Comparison of ENCODE assay signal across 9 cellular contexts in the genomic region with DNA sequence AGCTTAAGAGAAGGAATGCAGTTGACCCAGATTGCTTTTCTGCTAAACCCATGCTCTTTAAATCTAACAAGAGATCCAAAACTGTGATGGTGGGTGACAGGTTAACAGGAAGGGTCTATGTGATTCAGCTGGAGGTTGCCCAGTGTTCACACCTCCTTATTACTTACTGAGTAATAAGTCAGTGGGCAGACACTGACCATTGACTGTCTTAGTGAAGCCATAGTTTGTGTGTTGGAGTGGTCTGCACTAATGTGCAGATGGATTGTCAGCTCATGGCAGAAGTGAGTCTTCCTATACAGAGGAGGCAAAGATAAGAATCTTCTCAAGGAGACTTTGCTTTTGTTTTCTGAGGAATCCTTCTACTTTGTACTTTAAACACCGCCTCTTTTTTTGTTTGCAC. TPM values are rescaled to one million over a fixed set of nuclear protein-coding genes. Genes with fewer than 3 reads are reported as not detected.
DNase-seq lines count a peak whose midpoint lies in the region; ATAC-seq and TF ChIP-seq lines count a peak whose summit lies in the region.
"Had no signal": no experiment of that assay in that cellular context is flagged by ENCODE, and none has a peak within 500 bp of the region (broad histone marks: within the 10 kb centered on the region; RNA-seq: fewer than 3 reads in every experiment).

No MANE protein-coding gene starts in this region.

- peak overlapping the region; percentile 94 for H3K27ac Mint-ChIP-seq in activated naive CD8-positive, alpha-beta T cell

- H3K27ac ChIP-seq in tibial nerve, result peak overlapping the region in 3 of 4 donors; percentile 55 to 95 (median 92)

- H3K27me3 Mint-ChIP-seq in activated T-cell treated with anti-CD3 and anti-CD28 coated beads, Interleukin-2, amount 50 U/mL, for 4 hours (ENCODE audit: low read depth), result no peaks in the 10 kb centered on the region
- H3K27me3 Mint-ChIP-seq in activated naive CD8-positive, alpha-beta T cell, result no peaks in the 10 kb centered on the region

- no peak for TF ChIP-seq POLR2A in tibial nerve (IDR thresholded peaks at IDR 0.05)

- TF ChIP-seq CTCF in tibial nerve (IDR thresholded peaks at IDR 0.05), result no peak

- no peak for DNase-seq in activated T-cell treated with anti-CD3 and anti-CD28 coated beads, Interleukin-2, amount 50 U/mL, for 4 hours
- DNase-seq in activated T-cell treated with anti-CD3 and anti-CD28 coated beads, Interleukin-2, amount 50 U/mL, for 48 hours, result no peak
- peak; percentile 50 for DNase-seq in kidney tubule cell (ENCODE audit: low spot score)
- no peak for DNase-seq in tibial nerve (ENCODE audit: low spot score in 2 of 2)
- DNase-seq in cerebellar cortex (ENCODE audit: low spot score), result no peak
- no peak for DNase-seq in activated CD8-positive, alpha-beta memory T cell treated with anti-CD3 and anti-CD28 coated beads, Interleukin-2, amount 50 U/mL, for 48 hours
- no peak for DNase-seq in stimulated activated CD4-positive, alpha-beta T cell treated with anti-CD3 and anti-CD28 coated beads, Interleukin-1b, Interleukin-23, amount 100 ng/mL, for 48 hours
- DNase-seq: NCI-H524 treated with DMSO at 0.1 percent for 48 hours had no signal

- H3K9me3 ChIP-seq in tibial nerve, result no peaks in the 10 kb centered on the region

- no peak for TF ChIP-seq EP300 in tibial nerve (IDR thresholded peaks at IDR 0.05)

- peaks cover 32% of the 10 kb centered on the region for H3K4me1 Mint-ChIP-seq in activated T-cell treated with anti-CD3 and anti-CD28 coated beads, Interleukin-2, amount 50 U/mL, for 4 hours (ENCODE audit: low read depth)
- peaks cover 40% of the 10 kb centered on the region for H3K4me1 Mint-ChIP-seq in activated naive CD8-positive, alpha-beta T cell (ENCODE audit: low read depth)

- no peaks in the 10 kb centered on the region for H3K27me3 ChIP-seq in tibial nerve

- peak overlapping the region; percentile 94 for H3K4me3 Mint-ChIP-seq in activated T-cell treated with anti-CD3 and anti-CD28 coated beads, Interleukin-2, amount 50 U/mL, for 4 hours
- H3K4me3 Mint-ChIP-seq in activated naive CD8-positive, alpha-beta T cell, result peak overlapping the region; percentile 93

- WGBS in tibial nerve, 2 donors, result 78 to 86% methylated on average over 1 of the region's 1 CpG

- H3K4me3 ChIP-seq in tibial nerve, result peak overlapping the region in 3 of 4 donors; percentile 81 to 85 (median 83)

- H3K36me3 Mint-ChIP-seq in activated T-cell treated with anti-CD3 and anti-CD28 coated beads, Interleukin-2, amount 50 U/mL, for 4 hours (ENCODE audit: insufficient read depth), result no peaks in the 10 kb centered on the region
- H3K36me3 Mint-ChIP-seq in activated naive CD8-positive, alpha-beta T cell, result no peaks in the 10 kb centered on the region

- no peak for ATAC-seq in activated T-cell treated with anti-CD3 and anti-CD28 coated beads, Interleukin-2, amount 50 U/mL, for 4 hours

- no peaks in the 10 kb centered on the region for H3K9me3 Mint-ChIP-seq in activated T-cell treated with anti-CD3 and anti-CD28 coated beads, Interleukin-2, amount 50 U/mL, for 4 hours
- H3K9me3 Mint-ChIP-seq in activated naive CD8-positive, alpha-beta T cell (ENCODE audit: low read depth), result no peaks in the 10 kb centered on the region

- H3K36me3 ChIP-seq in tibial nerve, result no peaks in the 10 kb centered on the region

- H3K4me1 ChIP-seq in tibial nerve, result peaks cover 0 to 30% (median 17%) of the 10 kb centered on the region in 4 donors

RNA-seq across cellular contexts. Expression of a gene that starts 15.2 kb away (rescaled TPM):
- 1 to 10 TPM; 6.3 to 8.0 (median 7.9) TPM for total RNA-seq in activated T-cell treated with anti-CD3 and anti-CD28 coated beads, Interleukin-2, amount 50 U/mL, for 4 hours
- total RNA-seq in tibial nerve, result 100 to 1,000 TPM in 1 of 4 donors, 10 to 100 TPM in 3; 84.5 to 124 (median 88.8) TPM

RNA-seq across cellular contexts. Expression of a gene that starts 18.2 kb away (rescaled TPM):
- total RNA-seq in activated T-cell treated with anti-CD3 and anti-CD28 coated beads, Interleukin-2, amount 50 U/mL, for 4 hours, result 10 to 100 TPM; 49.2 to 54.8 (median 51.4) TPM
- 10 to 100 TPM; 14.3 to 19.4 (median 17.0) TPM for total RNA-seq in tibial nerve

RNA-seq across cellular contexts. Expression of a gene that starts 40.2 kb away (rescaled TPM):
- 1 to 10 TPM in 2 of 3 donors, under 1 TPM in 1; 0.58 to 1.4 (median 1.1) TPM for total RNA-seq in activated T-cell treated with anti-CD3 and anti-CD28 coated beads, Interleukin-2, amount 50 U/mL, for 4 hours
- total RNA-seq in tibial nerve, result 10 to 100 TPM in 1 of 4 donors, 1 to 10 TPM in 3; 3.1 to 17.4 (median 4.8) TPM

Comparison
In these comparisons a context has a peak if more than half of its experiments do, and no peak if none do; other contexts are left out.
1. RNA of a gene that starts 15.2 kb away (total RNA-seq): 84.5 to 124 TPM in tibial nerve; 6.3 to 8.0 TPM in activated T-cell treated with anti-CD3 and anti-CD28 coated beads, Interleukin-2, amount 50 U/mL, for 4 hours; every median in the first group is over 4 times any median in the second.